Comparison of ENCODE assay signal across 8 cellular contexts in the genomic region with DNA sequence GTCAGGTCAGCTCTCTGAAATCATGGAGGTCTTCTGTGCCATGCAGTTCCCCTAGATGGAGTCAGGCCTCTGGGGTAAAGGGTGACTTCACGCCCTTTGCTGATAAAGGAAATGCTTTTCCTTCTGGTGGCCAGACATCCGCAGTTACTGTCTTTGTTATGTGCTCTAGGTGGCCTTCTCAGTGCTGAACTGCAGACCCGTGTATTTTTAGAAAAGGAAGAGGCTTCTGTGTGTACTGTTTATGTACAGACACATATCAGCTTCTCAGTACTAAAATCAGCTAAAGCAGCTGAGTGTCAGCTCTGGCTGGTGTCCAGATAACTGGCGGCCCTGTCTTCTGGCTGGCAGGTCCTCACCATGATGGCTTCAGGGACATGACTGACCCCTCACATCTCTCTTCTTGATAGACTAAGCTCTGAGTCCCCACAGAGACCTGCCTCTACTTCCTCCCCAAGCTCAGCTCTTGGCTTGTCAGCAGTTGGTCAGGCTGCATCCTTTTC.
DNase-seq lines count a peak whose midpoint lies in the region; ATAC-seq lines count a peak whose summit lies in the region.

No MANE protein-coding gene starts in this region.

- peak overlapping the region; percentile 15 for H3K4me3 Mint-ChIP-seq in activated naive CD8-positive, alpha-beta T cell

- no peaks in the 10 kb centered on the region for H3K27me3 Mint-ChIP-seq in activated naive CD8-positive, alpha-beta T cell

- peaks cover 4% of the 10 kb centered on the region for H3K36me3 Mint-ChIP-seq in activated naive CD8-positive, alpha-beta T cell

- no peaks in the 10 kb centered on the region for H3K9me3 Mint-ChIP-seq in activated naive CD8-positive, alpha-beta T cell (ENCODE audit: low read depth)

- H3K27ac Mint-ChIP-seq in activated naive CD8-positive, alpha-beta T cell, result peak overlapping the region; percentile 88

- peak; percentile 69 for ATAC-seq in GM19043 (IDR thresholded peaks at IDR 0.05; ENCODE audit: low read depth, unreplicated experiment)
- peak; percentile 46 for ATAC-seq in HG03139 (IDR thresholded peaks at IDR 0.05; ENCODE audit: unreplicated experiment)
- ATAC-seq in GM21526 (IDR thresholded peaks at IDR 0.05; ENCODE audit: low FRiP score, unreplicated experiment), result no peak

- DNase-seq in myocyte (ENCODE audit: low read depth), result peak; percentile 22
- no peak for DNase-seq in DMS 273 (lab: John Stamatoyannopoulos, UW; ENCODE audit: unreplicated experiment)
- no peak for DNase-seq in T-helper 9 cell
- no peak for DNase-seq in DMS53 treated with DMSO at 0.1 percent for 48 hours (lab: John Stamatoyannopoulos, UW; ENCODE audit: unreplicated experiment)

- peaks cover 52% of the 10 kb centered on the region for H3K4me1 Mint-ChIP-seq in activated naive CD8-positive, alpha-beta T cell (ENCODE audit: low read depth)
